In genomic region chr13:33260168-33261098, GRCh38 we compare ENCODE assay signal across 1 cellular context.
TF ChIP-seq lines count a peak whose summit lies in the region.

No MANE protein-coding gene starts in this region.

TF ChIP-seq in HepG2, 621 proteins besides CTCF, POLR2A, EP300 and RAD21 (continued from another document and continues in another):
- TF ChIP-seq ZNF562 (CRISPR knock-in tag; IDR thresholded peaks at IDR 0.05; ENCODE audit: borderline replicate concordance) (no peak), ZNF710 (CRISPR knock-in tag; IDR thresholded peaks at IDR 0.05; ENCODE audit: borderline replicate concordance) (peak; percentile 89; the same call in 1 of the 2 replicates), ZNF800 (CRISPR knock-in tag; IDR thresholded peaks at IDR 0.05) (no peak), HIVEP1 (CRISPR knock-in tag; IDR thresholded peaks at IDR 0.05) (no peak), ZMYM2 (CRISPR knock-in tag; IDR thresholded peaks at IDR 0.05) (no peak), JUND (CRISPR knock-in tag; IDR thresholded peaks at IDR 0.05) (no peak), MYNN (CRISPR knock-in tag; IDR thresholded peaks at IDR 0.05; ENCODE audit: low read depth) (no peak), NPAS2 (CRISPR knock-in tag; IDR thresholded peaks at IDR 0.05; ENCODE audit: borderline replicate concordance) (no peak), MATR3 (CRISPR knock-in tag; IDR thresholded peaks at IDR 0.05) (no peak), RARG (CRISPR knock-in tag; IDR thresholded peaks at IDR 0.05; ENCODE audit: low read depth) (no peak), ZNF280D (CRISPR knock-in tag; IDR thresholded peaks at IDR 0.05) (peak; percentile 63; the same call in 1 of the 2 replicates), ZNF547 (CRISPR knock-in tag; IDR thresholded peaks at IDR 0.05) (0 out of 2 replicates have a peak, but pooled peaks have one; percentile 18), THAP9 (CRISPR knock-in tag; IDR thresholded peaks at IDR 0.05; ENCODE audit: borderline replicate concordance) (no peak), BCL6 (CRISPR knock-in tag; IDR thresholded peaks at IDR 0.05) (peak; percentile 98), ZFP36L1 (CRISPR knock-in tag; IDR thresholded peaks at IDR 0.05) (0 out of 2 replicates have a peak, but pooled peaks have one; percentile 47), ZFP37 (CRISPR knock-in tag; IDR thresholded peaks at IDR 0.05; ENCODE audit: borderline replicate concordance) (no peak), PAWR (CRISPR knock-in tag; IDR thresholded peaks at IDR 0.05; ENCODE audit: borderline replicate concordance) (no peak), HCFC1 (IDR thresholded peaks at IDR 0.05; ENCODE audit: low read depth, low read length) (no peak), HOXA5 (CRISPR knock-in tag; IDR thresholded peaks at IDR 0.05) (0 out of 2 replicates have a peak, but pooled peaks have one; percentile 15), BRF2 (CRISPR knock-in tag; IDR thresholded peaks at IDR 0.05) (peak; percentile 43; the same call in 1 of the 2 replicates), CHCHD3 (CRISPR knock-in tag; IDR thresholded peaks at IDR 0.05) (no peak), ZFP82 (CRISPR knock-in tag; IDR thresholded peaks at IDR 0.05; ENCODE audit: borderline replicate concordance) (no peak), EEA1 (CRISPR knock-in tag; IDR thresholded peaks at IDR 0.05; ENCODE audit: borderline replicate concordance) (no peak), ZBTB39 (CRISPR knock-in tag; IDR thresholded peaks at IDR 0.05) (0 out of 2 replicates have a peak, but pooled peaks have one; percentile 51), RXRA (CRISPR knock-in tag; IDR thresholded peaks at IDR 0.05) (peak; percentile 93)
- TF ChIP-seq, protein P1, sequence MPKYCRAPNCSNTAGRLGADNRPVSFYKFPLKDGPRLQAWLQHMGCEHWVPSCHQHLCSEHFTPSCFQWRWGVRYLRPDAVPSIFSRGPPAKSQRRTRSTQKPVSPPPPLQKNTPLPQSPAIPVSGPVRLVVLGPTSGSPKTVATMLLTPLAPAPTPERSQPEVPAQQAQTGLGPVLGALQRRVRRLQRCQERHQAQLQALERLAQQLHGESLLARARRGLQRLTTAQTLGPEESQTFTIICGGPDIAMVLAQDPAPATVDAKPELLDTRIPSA (CRISPR knock-in tag; IDR thresholded peaks at IDR 0.05; ENCODE audit: borderline replicate concordance), result no peak
- TF ChIP-seq, protein P2, sequence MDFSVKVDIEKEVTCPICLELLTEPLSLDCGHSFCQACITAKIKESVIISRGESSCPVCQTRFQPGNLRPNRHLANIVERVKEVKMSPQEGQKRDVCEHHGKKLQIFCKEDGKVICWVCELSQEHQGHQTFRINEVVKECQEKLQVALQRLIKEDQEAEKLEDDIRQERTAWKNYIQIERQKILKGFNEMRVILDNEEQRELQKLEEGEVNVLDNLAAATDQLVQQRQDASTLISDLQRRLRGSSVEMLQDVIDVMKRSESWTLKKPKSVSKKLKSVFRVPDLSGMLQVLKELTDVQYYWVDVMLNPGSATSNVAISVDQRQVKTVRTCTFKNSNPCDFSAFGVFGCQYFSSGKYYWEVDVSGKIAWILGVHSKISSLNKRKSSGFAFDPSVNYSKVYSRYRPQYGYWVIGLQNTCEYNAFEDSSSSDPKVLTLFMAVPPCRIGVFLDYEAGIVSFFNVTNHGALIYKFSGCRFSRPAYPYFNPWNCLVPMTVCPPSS (IDR thresholded peaks at IDR 0.05), result no peak
- TF ChIP-seq, protein P3, sequence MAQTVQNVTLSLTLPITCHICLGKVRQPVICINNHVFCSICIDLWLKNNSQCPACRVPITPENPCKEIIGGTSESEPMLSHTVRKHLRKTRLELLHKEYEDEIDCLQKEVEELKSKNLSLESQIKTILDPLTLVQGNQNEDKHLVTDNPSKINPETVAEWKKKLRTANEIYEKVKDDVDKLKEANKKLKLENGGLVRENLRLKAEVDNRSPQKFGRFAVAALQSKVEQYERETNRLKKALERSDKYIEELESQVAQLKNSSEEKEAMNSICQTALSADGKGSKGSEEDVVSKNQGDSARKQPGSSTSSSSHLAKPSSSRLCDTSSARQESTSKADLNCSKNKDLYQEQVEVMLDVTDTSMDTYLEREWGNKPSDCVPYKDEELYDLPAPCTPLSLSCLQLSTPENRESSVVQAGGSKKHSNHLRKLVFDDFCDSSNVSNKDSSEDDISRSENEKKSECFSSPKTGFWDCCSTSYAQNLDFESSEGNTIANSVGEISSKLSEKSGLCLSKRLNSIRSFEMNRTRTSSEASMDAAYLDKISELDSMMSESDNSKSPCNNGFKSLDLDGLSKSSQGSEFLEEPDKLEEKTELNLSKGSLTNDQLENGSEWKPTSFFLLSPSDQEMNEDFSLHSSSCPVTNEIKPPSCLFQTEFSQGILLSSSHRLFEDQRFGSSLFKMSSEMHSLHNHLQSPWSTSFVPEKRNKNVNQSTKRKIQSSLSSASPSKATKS (CRISPR knock-in tag; IDR thresholded peaks at IDR 0.05), result no peak
- TF ChIP-seq, protein P4, sequence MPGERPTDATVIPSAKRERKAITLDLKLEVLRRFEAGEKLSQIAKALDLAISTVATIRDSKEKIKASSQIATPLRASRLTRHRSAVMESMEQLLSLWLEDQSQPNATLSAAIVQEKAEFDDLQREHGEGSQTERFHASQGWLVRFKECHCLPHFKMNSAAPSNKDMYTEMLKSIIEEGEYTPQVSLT (CRISPR knock-in tag; IDR thresholded peaks at IDR 0.05; ENCODE audit: borderline replicate concordance, low read depth), result no peak
- TF ChIP-seq, protein P5, sequence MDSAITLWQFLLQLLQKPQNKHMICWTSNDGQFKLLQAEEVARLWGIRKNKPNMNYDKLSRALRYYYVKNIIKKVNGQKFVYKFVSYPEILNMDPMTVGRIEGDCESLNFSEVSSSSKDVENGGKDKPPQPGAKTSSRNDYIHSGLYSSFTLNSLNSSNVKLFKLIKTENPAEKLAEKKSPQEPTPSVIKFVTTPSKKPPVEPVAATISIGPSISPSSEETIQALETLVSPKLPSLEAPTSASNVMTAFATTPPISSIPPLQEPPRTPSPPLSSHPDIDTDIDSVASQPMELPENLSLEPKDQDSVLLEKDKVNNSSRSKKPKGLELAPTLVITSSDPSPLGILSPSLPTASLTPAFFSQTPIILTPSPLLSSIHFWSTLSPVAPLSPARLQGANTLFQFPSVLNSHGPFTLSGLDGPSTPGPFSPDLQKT (CRISPR knock-in tag; IDR thresholded peaks at IDR 0.05; ENCODE audit: borderline replicate concordance), result no peak
- TF ChIP-seq, protein P6, sequence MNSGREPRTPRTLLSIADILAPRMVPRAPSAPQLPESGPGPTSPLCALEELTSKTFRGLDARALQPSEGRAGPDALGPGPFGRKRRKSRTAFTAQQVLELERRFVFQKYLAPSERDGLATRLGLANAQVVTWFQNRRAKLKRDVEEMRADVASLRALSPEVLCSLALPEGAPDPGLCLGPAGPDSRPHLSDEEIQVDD (CRISPR knock-in tag; IDR thresholded peaks at IDR 0.05; ENCODE audit: borderline replicate concordance), result no peak
- TF ChIP-seq, protein P7, sequence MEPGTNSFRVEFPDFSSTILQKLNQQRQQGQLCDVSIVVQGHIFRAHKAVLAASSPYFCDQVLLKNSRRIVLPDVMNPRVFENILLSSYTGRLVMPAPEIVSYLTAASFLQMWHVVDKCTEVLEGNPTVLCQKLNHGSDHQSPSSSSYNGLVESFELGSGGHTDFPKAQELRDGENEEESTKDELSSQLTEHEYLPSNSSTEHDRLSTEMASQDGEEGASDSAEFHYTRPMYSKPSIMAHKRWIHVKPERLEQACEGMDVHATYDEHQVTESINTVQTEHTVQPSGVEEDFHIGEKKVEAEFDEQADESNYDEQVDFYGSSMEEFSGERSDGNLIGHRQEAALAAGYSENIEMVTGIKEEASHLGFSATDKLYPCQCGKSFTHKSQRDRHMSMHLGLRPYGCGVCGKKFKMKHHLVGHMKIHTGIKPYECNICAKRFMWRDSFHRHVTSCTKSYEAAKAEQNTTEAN (CRISPR knock-in tag; conservative IDR thresholded peaks at IDR 0.05), result peak; percentile 98
